ENCODE assay signal across 8 cellular contexts in genomic region chr1:154221815-154222081, GRCh38. TPM values are rescaled to one million over a fixed set of nuclear protein-coding genes. Genes with fewer than 3 reads are reported as not detected.
DNase-seq lines count a peak whose midpoint lies in the region; ATAC-seq and TF ChIP-seq lines count a peak whose summit lies in the region.

No MANE protein-coding gene starts in this region.

- H3K4me3 ChIP-seq in neuron (ENCODE audit: low read length): peak overlapping the region; percentile 67

- peaks cover 44% of the 10 kb centered on the region for H3K36me3 ChIP-seq in neuron (ENCODE audit: insufficient read depth, low read length)

- no peak for ATAC-seq in HG03469 (IDR thresholded peaks at IDR 0.05; ENCODE audit: unreplicated experiment)

- H3K36me3 Mint-ChIP-seq in endothelial cell (ENCODE audit: low read depth, unreplicated experiment): peaks cover 26% of the 10 kb centered on the region

- H3K27ac Mint-ChIP-seq in endothelial cell (ENCODE audit: unreplicated experiment): peak overlapping the region; percentile 99

- no peaks in the 10 kb centered on the region for H3K27me3 ChIP-seq in neuron (ENCODE audit: insufficient read depth, low read length)

- DNase-seq in DMS53 (lab: John Stamatoyannopoulos, UW): peak; percentile 53
- DNase-seq in DMS53 treated with DMSO at 0.1 percent for 48 hours (lab: John Stamatoyannopoulos, UW; ENCODE audit: unreplicated experiment): no peak
- peak; percentile 23 for DNase-seq in RPMI8226
- DNase-seq in endothelial cell (ENCODE audit: low spot score): no peak
- DNase-seq in occipital lobe (lab: John Stamatoyannopoulos, UW): no peak
- no peak for DNase-seq in stimulated activated CD8-positive, alpha-beta memory T cell treated with anti-CD3 and anti-CD28 coated beads, Interleukin-4, amount 100 ng/mL, for 48 hours

- TF ChIP-seq CTCF in endothelial cell (IDR thresholded peaks at IDR 0.05; ENCODE audit: unreplicated experiment): no peak

- H3K4me3 Mint-ChIP-seq in endothelial cell (ENCODE audit: unreplicated experiment): peak overlapping the region; percentile 99

- H3K9me3 Mint-ChIP-seq in endothelial cell (ENCODE audit: unreplicated experiment): no peaks in the 10 kb centered on the region

- H3K4me1 ChIP-seq in neuron (ENCODE audit: insufficient read depth, low read length): peaks cover 24% of the 10 kb centered on the region

- H3K4me1 Mint-ChIP-seq in endothelial cell (ENCODE audit: unreplicated experiment): peaks cover 36% of the 10 kb centered on the region

- H3K9me3 ChIP-seq in neuron (ENCODE audit: low read length): no peaks in the 10 kb centered on the region

- H3K27me3 Mint-ChIP-seq in endothelial cell (ENCODE audit: unreplicated experiment): peaks cover 15% of the 10 kb centered on the region

- H2AFZ ChIP-seq in neuron (ENCODE audit: low read depth, low read length): no peak overlapping the region

RNA-seq across cellular contexts. Expression of gene UBAP2L, which starts 1.0 kb away (rescaled TPM):
- total RNA-seq in endothelial cell (ENCODE audit: unreplicated experiment) (243 TPM), occipital lobe (43.5 TPM)

RNA-seq across cellular contexts. Expression of gene CFAP141, which starts 15.6 kb away (rescaled TPM):
- total RNA-seq in endothelial cell (ENCODE audit: unreplicated experiment) (not detected), occipital lobe (not detected)

RNA-seq across cellular contexts. Expression of gene TPM3, which starts 29.8 kb away (rescaled TPM):
- total RNA-seq in endothelial cell (ENCODE audit: unreplicated experiment) (689 TPM), occipital lobe (208 TPM)

RNA-seq across cellular contexts. Expression of gene HAX1, which starts 50.7 kb away (rescaled TPM):
- total RNA-seq in endothelial cell (ENCODE audit: unreplicated experiment) (57.1 TPM), occipital lobe (57.7 TPM)

Comparison
In these comparisons a context has a peak if more than half of its experiments do, and no peak if none do; other contexts are left out.
1. DNase-seq: peak in DMS53 (single experiment) and RPMI8226 (single experiment); none in DMS53 treated with DMSO at 0.1 percent for 48 hours (single experiment), endothelial cell (single experiment), occipital lobe (single experiment) and stimulated activated CD8-positive, alpha-beta memory T cell treated with anti-CD3 and anti-CD28 coated beads, Interleukin-4, amount 100 ng/mL, for 48 hours (single experiment).